In the genomic region with DNA sequence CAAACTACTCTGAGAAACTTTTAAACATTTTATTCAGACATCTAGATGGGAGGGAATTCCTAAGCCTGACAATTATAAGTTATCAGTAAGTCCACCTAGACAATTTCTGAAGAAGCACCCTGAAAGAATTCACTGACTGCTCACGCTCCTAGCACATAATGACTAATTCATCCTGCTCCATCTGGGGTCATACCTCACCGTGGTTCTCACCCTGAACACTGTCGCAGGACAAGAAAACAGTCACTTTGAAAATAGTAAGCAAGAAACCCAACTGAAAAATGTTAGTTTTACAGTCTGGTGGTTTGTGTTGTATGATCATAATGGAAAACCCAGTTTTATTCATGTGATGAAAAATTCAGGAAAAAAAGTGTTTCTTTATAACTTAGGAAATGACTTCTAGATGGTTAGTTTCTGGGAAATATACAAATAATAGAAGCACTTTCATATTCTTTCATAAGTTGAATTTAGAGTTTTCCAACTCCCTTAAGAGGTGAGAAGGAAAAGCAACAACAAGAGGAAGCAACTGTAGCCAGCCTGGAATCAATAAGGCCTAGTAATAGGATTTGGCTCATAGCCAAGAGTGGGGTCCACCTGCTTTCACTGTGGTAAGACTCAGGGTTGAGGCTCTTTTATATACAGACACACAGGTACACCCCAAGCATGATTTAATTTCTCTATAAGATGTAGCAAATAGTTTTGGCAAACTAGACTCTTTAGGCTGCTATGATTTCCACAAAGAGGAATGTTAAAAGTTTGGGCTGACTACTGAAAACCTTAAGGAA, we compare ENCODE assay signal across 8 cellular contexts.
DNase-seq lines count a peak whose midpoint lies in the region; ATAC-seq and TF ChIP-seq lines count a peak whose summit lies in the region.

No MANE protein-coding gene starts in this region.

- peak; percentile 19 for DNase-seq in NCI-H524 treated with DMSO at 0.1 percent for 48 hours (lab: John Stamatoyannopoulos, UW)
- no peak for DNase-seq in esophagus muscularis mucosa (ENCODE audit: extremely low spot score)
- DNase-seq in lower leg skin (ENCODE audit: low spot score in 2 of 2): no peak
- no peak for DNase-seq in SIG-M5 treated with dmso at 0.1 percent for 504 hours (lab: John Stamatoyannopoulos, UW; ENCODE audit: unreplicated experiment)
- no peak for DNase-seq in lower lobe of right lung
- no peak for DNase-seq in testis

- H3K27me3 ChIP-seq in esophagus muscularis mucosa (no peaks in the 10 kb centered on the region), lower lobe of right lung (ENCODE audit: low read depth) (no peaks in the 10 kb centered on the region), testis (no peaks in the 10 kb centered on the region)

- H3K36me3 ChIP-seq in esophagus muscularis mucosa (no peaks in the 10 kb centered on the region), lower lobe of right lung (no peaks in the 10 kb centered on the region), testis (ENCODE audit: low read depth, missing control alignments) (no peaks in the 10 kb centered on the region)

- ATAC-seq in GM18502 (IDR thresholded peaks at IDR 0.05; ENCODE audit: poor library complexity, unreplicated experiment) (peak; percentile 60), GM21786 (IDR thresholded peaks at IDR 0.05; ENCODE audit: unreplicated experiment) (peak; percentile 46), lower lobe of right lung (no peak)

- WGBS in esophagus muscularis mucosa: 44% methylated on average over 3 of the region's 3 CpGs
- WGBS in lower leg skin, 2 donors: 47 to 81% methylated on average over 3 of the region's 3 CpGs
- WGBS in testis, 2 donors: 39 to 72% methylated on average over 3 of the region's 3 CpGs

- TF ChIP-seq POLR2A in esophagus muscularis mucosa (IDR thresholded peaks at IDR 0.05; ENCODE audit: low read depth) (no peak), lower leg skin (IDR thresholded peaks at IDR 0.05) (no peak), testis (IDR thresholded peaks at IDR 0.05) (no peak)

- no peaks in the 10 kb centered on the region for H3K9me3 ChIP-seq in esophagus muscularis mucosa
- H3K9me3 ChIP-seq in lower lobe of right lung: no peaks in the 10 kb centered on the region
- no peaks in the 10 kb centered on the region for H3K9me3 ChIP-seq in testis

- TF ChIP-seq EP300 in esophagus muscularis mucosa (IDR thresholded peaks at IDR 0.05): no peak

- TF ChIP-seq CTCF in esophagus muscularis mucosa (IDR thresholded peaks at IDR 0.05) (no peak), lower leg skin (IDR thresholded peaks at IDR 0.05) (no peak), lower lobe of right lung (IDR thresholded peaks at IDR 0.05) (no peak), testis (IDR thresholded peaks at IDR 0.05) (no peak)

- intact Hi-C loops in esophagus muscularis mucosa (cut with DNase I) (no loop called here), lower leg skin (cut with DNase I; ENCODE audit: low total_unique reads) (no loop called here), lower lobe of right lung (cut with DNase I) (no loop called here), testis (cut with DNase I; ENCODE audit: low total_unique reads) (no loop called here)

- H3K27ac ChIP-seq in esophagus muscularis mucosa (replicated peaks in 1 of 4) (peak overlapping the region in 3 of 4 donors; percentile 13 to 26 (median 21)), lower lobe of right lung (no peak overlapping the region), testis (no peak overlapping the region)

- H3K4me3 ChIP-seq in esophagus muscularis mucosa (no peak overlapping the region), lower leg skin (ENCODE audit: low read depth, poor library complexity, severe bottlenecking) (no peak overlapping the region), lower lobe of right lung (no peak overlapping the region), testis (no peak overlapping the region)

- H3K4me1 ChIP-seq in esophagus muscularis mucosa (peaks cover 31 to 81% (median 65%) of the 10 kb centered on the region in 4 donors), lower lobe of right lung (peaks cover 34% of the 10 kb centered on the region), testis (peaks cover 5% of the 10 kb centered on the region)

Comparison
In these comparisons a context has a peak if more than half of its experiments do, and no peak if none do; other contexts are left out.
1. ATAC-seq: peak in GM18502 (single experiment) and GM21786 (single experiment); none in lower lobe of right lung (0 of 2).
2. H3K27ac ChIP-seq: peak in esophagus muscularis mucosa (3 of 4); none in lower lobe of right lung (single experiment) and testis (0 of 2).